Comparison of ENCODE assay signal across 9 cellular contexts in the genomic region with DNA sequence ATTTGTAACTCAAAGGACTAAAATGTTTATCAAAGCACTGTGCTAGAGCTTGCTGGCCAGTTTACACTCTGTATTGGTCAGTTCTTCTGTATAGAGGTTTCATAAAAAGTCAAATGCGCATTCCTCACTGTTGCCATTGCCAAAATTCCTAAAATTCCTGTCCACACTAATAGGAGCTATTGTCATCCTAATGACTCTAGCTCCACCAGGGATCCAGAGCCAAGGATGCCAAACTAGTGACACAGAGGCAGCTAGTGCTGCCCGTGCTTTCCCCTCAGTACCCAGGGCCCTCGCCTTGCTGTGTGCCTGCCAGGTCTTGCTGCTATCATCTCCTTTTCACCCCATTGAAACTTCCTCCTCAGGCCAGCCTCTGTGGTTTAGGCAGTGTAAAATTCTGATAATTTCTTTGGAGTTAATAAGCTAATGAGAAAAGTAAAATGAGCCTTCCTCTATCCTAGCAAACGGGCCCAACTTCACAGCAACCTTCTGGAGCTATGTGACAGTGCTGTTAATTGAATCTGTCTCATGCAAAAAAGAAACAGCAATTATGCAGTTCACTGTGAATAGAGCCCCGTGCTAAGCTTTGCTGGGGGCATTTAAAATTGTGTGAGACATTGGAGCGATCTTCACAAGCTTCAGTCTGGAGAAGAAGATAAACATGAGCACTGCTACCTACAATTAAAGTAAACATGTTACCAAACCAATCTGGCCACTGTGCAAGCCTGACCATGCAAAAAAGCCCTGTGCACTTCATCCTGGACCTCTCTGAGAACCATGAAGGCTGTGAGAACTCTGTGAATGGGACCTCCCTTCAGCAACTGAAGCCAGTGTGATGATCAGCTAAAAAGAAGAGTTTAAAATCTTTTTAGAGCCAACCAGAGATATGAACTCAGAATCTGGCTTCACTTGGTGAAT. TPM values are rescaled to one million over a fixed set of nuclear protein-coding genes. Genes with fewer than 3 reads are reported as not detected.
A peak's percentile ranks its signal among the peaks of the same experiment; 100 is the strongest.
DNase-seq lines count a peak whose midpoint lies in the region; ATAC-seq and TF ChIP-seq lines count a peak whose summit lies in the region.
"Had no signal": no experiment of that assay in that cellular context is flagged by ENCODE, and none has a peak within 500 bp of the region (broad histone marks: within the 10 kb centered on the region; RNA-seq: fewer than 3 reads in every experiment).

No MANE protein-coding gene starts in this region.

- WGBS in heart left ventricle, 4 donors = 17 to 21% (median 19%) methylated on average over 6 of the region's 6 CpGs

- H3K4me1 ChIP-seq in heart left ventricle = peaks cover 0 to 20% (median 13%) of the 10 kb centered on the region in 12 donors

- intact Hi-C loops in heart left ventricle (cut with DNase I) = loop anchor here in 1 of 10 donors (10.0 kb wide), 1 partner anchor 1051 kb away; no protein-coding TSS in a partner anchor

- H3K36me3 ChIP-seq in heart left ventricle = no peaks in the 10 kb centered on the region

- no peak overlapping the region for H3K4me3 Mint-ChIP-seq in progenitor cell of endocrine pancreas (ENCODE audit: low read depth)

- no peaks in the 10 kb centered on the region for H3K27me3 ChIP-seq in heart left ventricle

- TF ChIP-seq CTCF in heart left ventricle (IDR thresholded peaks at IDR 0.05) (no peak), progenitor cell of endocrine pancreas (IDR thresholded peaks at IDR 0.05; ENCODE audit: unreplicated experiment) (no peak)

- peak overlapping the region; percentile 46 to 86 (median 80) for H3K27ac ChIP-seq in heart left ventricle

- TF ChIP-seq POLR2A in heart left ventricle (IDR thresholded peaks at IDR 0.05) = no peak

- peaks cover 4% of the 10 kb centered on the region for H3K4me1 Mint-ChIP-seq in progenitor cell of endocrine pancreas (ENCODE audit: low read depth)

- H3K9me3 ChIP-seq in heart left ventricle = peaks cover 0 to 7% (median 0%) of the 10 kb centered on the region in 12 donors

- DNase-seq in GM04504 (ENCODE audit: low read depth) (peak; percentile 92), UCSD-AML1 (lab: John Stamatoyannopoulos, UW; ENCODE audit: unreplicated experiment) (peak; percentile 33), heart left ventricle (peak; percentile 70 to 86 (median 73)), progenitor cell of endocrine pancreas (ENCODE audit: low spot score, unreplicated experiment) (no peak), T-helper 1 cell (no peak), CD1c-positive myeloid dendritic cell (ENCODE audit: extremely low spot score) (no peak)
- DNase-seq in activated CD4-positive, alpha-beta T cell treated with anti-CD3 and anti-CD28 coated beads, Interleukin-2, amount 50 U/mL, for 4 hours = no peak
- DNase-seq: naive B cell had no signal

- H3K36me3 Mint-ChIP-seq in progenitor cell of endocrine pancreas (ENCODE audit: insufficient read depth) = no peaks in the 10 kb centered on the region

- H3K9me3 Mint-ChIP-seq in progenitor cell of endocrine pancreas (ENCODE audit: low read depth) = peaks cover 13% of the 10 kb centered on the region

- ATAC-seq in heart left ventricle (peak; percentile 100), GM21825 (IDR thresholded peaks at IDR 0.05; ENCODE audit: unreplicated experiment) (no peak)

- no peaks in the 10 kb centered on the region for H3K27me3 Mint-ChIP-seq in progenitor cell of endocrine pancreas

- H3K27ac Mint-ChIP-seq in progenitor cell of endocrine pancreas = peak overlapping the region; percentile 76

- peak overlapping the region in 1 of 12 donors; percentile 18 for H3K4me3 ChIP-seq in heart left ventricle

RNA-seq across cellular contexts. Expression of gene FGF2, which starts 43.1 kb away (rescaled TPM):
- total RNA-seq in heart left ventricle (10 to 100 TPM in 1 of 9 donors, 1 to 10 TPM in 8; 3.9 to 14.4 (median 6.4) TPM), progenitor cell of endocrine pancreas (2.7 and 2.9 TPM in 2 replicates)
- 1 to 10 TPM; 2.2 to 4.1 TPM for polyA plus RNA-seq in heart left ventricle

RNA-seq across cellular contexts. Expression of gene BBS12, which starts 51.1 kb away (rescaled TPM):
- total RNA-seq in heart left ventricle (10 to 100 TPM in 2 of 9 donors, 1 to 10 TPM in 7; 3.4 to 11.9 (median 6.8) TPM), progenitor cell of endocrine pancreas (4.6 and 4.9 TPM in 2 replicates)
- 1 to 10 TPM; 1.1 to 8.7 TPM for polyA plus RNA-seq in heart left ventricle

Comparison
In these comparisons a context has a peak if more than half of its experiments do, and no peak if none do; other contexts are left out.
1. DNase-seq: peak in GM04504 (single experiment), UCSD-AML1 (single experiment) and heart left ventricle (5 of 5); none in progenitor cell of endocrine pancreas (single experiment), T-helper 1 cell (0 of 5), activated CD4-positive, alpha-beta T cell treated with anti-CD3 and anti-CD28 coated beads, Interleukin-2, amount 50 U/mL, for 4 hours (0 of 2) and CD1c-positive myeloid dendritic cell (single experiment).